ENCODE assay signal across 19 cellular contexts in genomic region chr15:90483640-90484039, GRCh38. TPM values are rescaled to one million over a fixed set of nuclear protein-coding genes. Genes with fewer than 3 reads are reported as not detected.
DNase-seq lines count a peak whose midpoint lies in the region; ATAC-seq, FAIRE-seq and TF ChIP-seq lines count a peak whose summit lies in the region.
"Had no signal": no experiment of that assay in that cellular context is flagged by ENCODE, and none has a peak within 500 bp of the region (broad histone marks: within the 10 kb centered on the region; RNA-seq: fewer than 3 reads in every experiment).

No MANE protein-coding gene starts in this region.

- H3K27ac ChIP-seq in HepG2 (ENCODE audit: extremely low read length, insufficient read depth, low read length) (no peak overlapping the region), right lobe of liver (no peak overlapping the region), cingulate gyrus (ENCODE audit: low read depth, low read length) (peak overlapping the region; percentile 86), substantia nigra (ENCODE audit: low read depth, low read length, poor library complexity, severe bottlenecking) (peak overlapping the region; percentile 84)

- intact Hi-C loops in HepG2 (cut with micrococcal nuclease; ENCODE audit: unreplicated experiment) = no loop called here
- intact Hi-C loops in right lobe of liver (cut with DNase I) = no loop called here
- intact Hi-C loops in activated CD4-positive, alpha-beta T cell treated with anti-CD3 and anti-CD28 coated beads for 36 hours (cut with DNase I, micrococcal nuclease) = loop anchor here in 1 of 2 experiments (5.0 kb wide), 1 partner anchor 341 kb away; no protein-coding TSS in a partner anchor

- no peak overlapping the region for H3K9ac ChIP-seq in HepG2 (ENCODE audit: insufficient read depth, low read depth, low read length)

- no peaks in the 10 kb centered on the region for H3K79me2 ChIP-seq in HepG2 (ENCODE audit: insufficient read depth, low read length)

- CTCF ChIA-PET in HepG2 (lab: Yijun Ruan, JAX; ENCODE audit: low intra/inter-chr PET ratio, low total read pairs) = interaction anchor here (2.6 to 3.4 kb wide), 2 partner anchors 122 to 164 kb away, joined by 12 to 55 read pairs; no protein-coding TSS in a partner anchor
- CTCF ChIA-PET in activated CD4-positive, alpha-beta T cell treated with anti-CD3 and anti-CD28 coated beads for 36 hours (lab: Charles Lee) = interaction anchor here (1.5 to 6.7 kb wide), 6 partner anchors 14 to 403 kb away, joined by 3 to 114 read pairs (median 13); no protein-coding TSS in a partner anchor

- H3K4me2 ChIP-seq in HepG2 (ENCODE audit: low read depth, low read length) = no peak overlapping the region

- H3K27me3 Mint-ChIP-seq in activated CD4-positive, alpha-beta T cell treated with anti-CD3 and anti-CD28 coated beads for 36 hours = no peaks in the 10 kb centered on the region
- H3K27me3 Mint-ChIP-seq: CD4-positive, CD25-positive, alpha-beta regulatory T cell had no signal

- TF ChIP-seq POLR2A in HepG2 (IDR thresholded peaks at IDR 0.05; ENCODE audit: insufficient read depth in 1 of 2, low read depth in 2 of 2, low read length in 2 of 2) = no peak
- no peak for TF ChIP-seq POLR2A in right lobe of liver (IDR thresholded peaks at IDR 0.05)

- peaks cover 13% of the 10 kb centered on the region for H3K4me1 Mint-ChIP-seq in activated CD4-positive, alpha-beta T cell treated with anti-CD3 and anti-CD28 coated beads for 36 hours

- 99% methylated on average over 2 of the region's 2 CpGs for WGBS in HepG2 (ENCODE audit: low lambda C conversion rate)
- WGBS in right lobe of liver (ENCODE audit: insufficient coverage, low coverage, low lambda C conversion rate, missing lambda C conversion rate) = 87% methylated on average over 2 of the region's 2 CpGs

- H3K27me3 ChIP-seq in HepG2 (ENCODE audit: control insufficient read depth in 1 of 2, insufficient read depth in 2 of 2, low read length in 2 of 2) (no peaks in the 10 kb centered on the region), right lobe of liver (no peaks in the 10 kb centered on the region)
- H3K27me3 ChIP-seq: BE2C had no signal

- H3K27ac Mint-ChIP-seq in activated CD4-positive, alpha-beta T cell treated with anti-CD3 and anti-CD28 coated beads for 36 hours = no peak overlapping the region

- H3K36me3 Mint-ChIP-seq in activated CD4-positive, alpha-beta T cell treated with anti-CD3 and anti-CD28 coated beads for 36 hours (ENCODE audit: low read depth) = peaks cover 66% of the 10 kb centered on the region

- H2AFZ ChIP-seq in HepG2 (ENCODE audit: low read length) = no peak overlapping the region

- peaks cover 6 to 42% of the 10 kb centered on the region in 2 experiments; a peak in 3 of 5 replicates for H3K36me3 ChIP-seq in HepG2 (replicated peaks in 1 of 2; ENCODE audit: control insufficient read depth in 1 of 2, insufficient read depth in 2 of 2, low read length in 2 of 2)
- peaks cover 4 to 48% (median 10%) of the 10 kb centered on the region in 4 donors for H3K36me3 ChIP-seq in right lobe of liver

- H3K4me1 ChIP-seq in HepG2 (ENCODE audit: insufficient read depth, low read length) (peaks cover 35% of the 10 kb centered on the region), right lobe of liver (peaks cover 0 to 5% (median 0%) of the 10 kb centered on the region in 4 donors)

- no TSS peak for BruUV-seq in HepG2 (replicated peaks; lab: Mats Ljungman, UMichigan)

- H3K4me3 ChIP-seq in HepG2 (replicated peaks in 1 of 3; ENCODE audit: insufficient read depth in 1 of 3, low read depth in 2 of 3, low read length in 3 of 3) (no peak overlapping the region), right lobe of liver (no peak overlapping the region)

- in situ Hi-C loops in HepG2 (cut with HindIII; ENCODE audit: extremely low pct_ligation_motif_present, low pct_unique_long_range_greater_than_20kb) = loop anchor here (5.0 to 10.0 kb wide), 2 partner anchors 119 to 161 kb away; no protein-coding TSS in a partner anchor

- no peak for TF ChIP-seq RAD21 in HepG2 (CRISPR knock-in tag; IDR thresholded peaks at IDR 0.05)

- no peak for TF ChIP-seq EP300 in HepG2 (IDR thresholded peaks at IDR 0.05; ENCODE audit: low read depth in 2 of 2, low read length in 2 of 2)
- TF ChIP-seq EP300 in HepG2 (CRISPR knock-in tag; IDR thresholded peaks at IDR 0.05; ENCODE audit: borderline replicate concordance) = no peak

- H3K9me3 ChIP-seq in HepG2 (ENCODE audit: low read length) = no peaks in the 10 kb centered on the region
- H3K9me3 ChIP-seq in right lobe of liver = no peaks in the 10 kb centered on the region
- H3K9me3 ChIP-seq: BE2C, Caco-2 had no signal

- TF ChIP-seq CTCF in HepG2 (CRISPR knock-in tag; IDR thresholded peaks at IDR 0.05) (no peak), right lobe of liver (IDR thresholded peaks at IDR 0.05) (no peak)

- ATAC-seq in HepG2 (no peak), right lobe of liver (no peak), HG03095 (IDR thresholded peaks at IDR 0.05; ENCODE audit: unreplicated experiment) (no peak)
- ATAC-seq in activated CD4-positive, alpha-beta T cell treated with anti-CD3 and anti-CD28 coated beads for 36 hours = no peak

- no peak for FAIRE-seq in HepG2 (lab: Jason Lieb, UNC)
- FAIRE-seq: D721Med, G401.6, GM12891 had no signal

- DNase-seq in HepG2 (ENCODE audit: low spot score) (no peak), right lobe of liver (no peak), substantia nigra (lab: John Stamatoyannopoulos, UW) (no peak), COLO668 (lab: John Stamatoyannopoulos, UW; ENCODE audit: unreplicated experiment) (no peak)
- DNase-seq in activated CD4-positive, alpha-beta T cell treated with anti-CD3 and anti-CD28 coated beads for 36 hours = no peak
- DNase-seq: 8988T; BE2C; C1 segment of cervical spinal cord; Caco-2; CD4-positive, CD25-positive, alpha-beta regulatory T cell; CD8-positive, alpha-beta memory T cell; GOT3; H7; KBM-7 had no signal

- no peaks in the 10 kb centered on the region for H3K9me3 Mint-ChIP-seq in activated CD4-positive, alpha-beta T cell treated with anti-CD3 and anti-CD28 coated beads for 36 hours (ENCODE audit: low read depth)
- H3K9me3 Mint-ChIP-seq: CD4-positive, CD25-positive, alpha-beta regulatory T cell; CD8-positive, alpha-beta memory T cell had no signal

- POLR2A ChIA-PET in HepG2 (lab: Yijun Ruan, JAX) = no interaction called here
- POLR2A ChIA-PET in activated CD4-positive, alpha-beta T cell treated with anti-CD3 and anti-CD28 coated beads for 36 hours (lab: Charles Lee) = no interaction called here

- H4K20me1 ChIP-seq in HepG2 (ENCODE audit: insufficient read depth, low read length) = no peaks in the 10 kb centered on the region

- no peak overlapping the region for H3K4me3 Mint-ChIP-seq in activated CD4-positive, alpha-beta T cell treated with anti-CD3 and anti-CD28 coated beads for 36 hours
- H3K4me3 Mint-ChIP-seq: CD4-positive, CD25-positive, alpha-beta regulatory T cell; CD8-positive, alpha-beta memory T cell had no signal

TF ChIP-seq in HepG2, 621 proteins besides CTCF, POLR2A, EP300 and RAD21:
- TF ChIP-seq TCF7 (IDR thresholded peaks at IDR 0.05; ENCODE audit: low read depth) = no peak
- TF ChIP-seq MAFF (IDR thresholded peaks at IDR 0.05; ENCODE audit: low read depth, low read length) = peak; percentile 82
- TF ChIP-seq MAFK (conservative IDR thresholded peaks at IDR 0.05 in 1 of 2, IDR thresholded peaks at IDR 0.05 in 1 of 2; ENCODE audit: low read length in 2 of 2) = peak; percentile 80 to 84

RNA-seq across cellular contexts. Expression of gene CRTC3, which starts 46.1 kb away (rescaled TPM):
- total RNA-seq in HepG2 (2016; rRNA removed; fragmentation: Illumina TruSeq; extraction: Trizol) (6.0 and 8.4 TPM in 2 replicates), right lobe of liver (10 to 100 TPM in 4 of 6 experiments, 1 to 10 TPM in 2; 8.4 to 16.2 (median 11.3) TPM)
- total RNA-seq in HepG2 (2016; cell fraction: cytosol; rRNA removed; fragmentation: Illumina TruSeq; extraction: Trizol; ENCODE audit: low read depth) = 3.5 and 4.1 TPM in 2 replicates
- 5.5 and 7.9 TPM in 2 replicates for total RNA-seq in HepG2 (2016; cell fraction: insoluble cytoplasmic fraction; rRNA removed; fragmentation: Illumina TruSeq; extraction: Trizol)
- 8.5 and 9.1 TPM in 2 replicates for total RNA-seq in HepG2 (2016; cell fraction: membrane; rRNA removed; fragmentation: Illumina TruSeq; extraction: Trizol)
- 11.9 and 14.9 TPM in 2 replicates for total RNA-seq in HepG2 (2016; cell fraction: nucleus; rRNA removed; fragmentation: Illumina TruSeq; extraction: Trizol)
- 11.8 and 13.9 TPM in 2 replicates for polyA plus RNA-seq in HepG2 (2011; rRNA removed)
- 5.2 and 6.7 TPM in 2 replicates for polyA plus RNA-seq in HepG2 (2011; cell fraction: cytosol; rRNA removed)
- polyA plus RNA-seq in HepG2 (2011; cell fraction: nucleus; rRNA removed) = 13.4 and 13.8 TPM in 2 replicates
- polyA plus RNA-seq in HepG2 (2012) = 8.8 and 10.8 TPM in 2 replicates
- polyA plus RNA-seq in HepG2 (2016; cell fraction: cytosol; fragmentation: Illumina TruSeq; extraction: Trizol; ENCODE audit: low read depth) = 3.4 and 3.6 TPM in 2 replicates
- polyA plus RNA-seq in HepG2 (2016; cell fraction: insoluble cytoplasmic fraction; fragmentation: Illumina TruSeq; extraction: Trizol; ENCODE audit: low read depth) = 5.0 and 8.1 TPM in 2 replicates
- 5.3 and 5.6 TPM in 2 replicates for polyA plus RNA-seq in HepG2 (2016; cell fraction: membrane; fragmentation: Illumina TruSeq; extraction: Trizol; ENCODE audit: low read depth)
- 17.9 and 22.1 TPM in 2 replicates for polyA plus RNA-seq in HepG2 (2016; cell fraction: nucleus; fragmentation: Illumina TruSeq; extraction: Trizol; ENCODE audit: insufficient read depth, low read depth)
- 15.8 and 105 TPM in 2 replicates for polyA minus RNA-seq in HepG2 (2011; rRNA and poly(A)+ RNA removed; ENCODE audit: low replicate concordance)
- polyA minus RNA-seq in HepG2 (2011; cell fraction: cytosol; rRNA and poly(A)+ RNA removed) = 7.3 and 8.0 TPM in 2 replicates
- 15.8 and 20.6 TPM in 2 replicates for polyA minus RNA-seq in HepG2 (2011; cell fraction: nucleus; rRNA and poly(A)+ RNA removed)
- 10 to 100 TPM; 32.4 to 36.2 TPM for total RNA-seq in activated CD4-positive, alpha-beta T cell treated with anti-CD3 and anti-CD28 coated beads for 36 hours

Comparison
In these comparisons a context has a peak if more than half of its experiments do, and no peak if none do; other contexts are left out.
1. H3K27ac ChIP-seq: peak in cingulate gyrus (single experiment) and substantia nigra (single experiment); none in HepG2 (single experiment) and right lobe of liver (0 of 3).